ENCODE assay signal across 15 cellular contexts in genomic region chr20:51985753-51986152, GRCh38.
DNase-seq lines count a peak whose midpoint lies in the region; ATAC-seq and TF ChIP-seq lines count a peak whose summit lies in the region.
"Had no signal": no experiment of that assay in that cellular context is flagged by ENCODE, and none has a peak within 500 bp of the region (broad histone marks: within the 10 kb centered on the region; RNA-seq: fewer than 3 reads in every experiment).

No MANE protein-coding gene starts in this region.

- H4K20me1 ChIP-seq in H9 (ENCODE audit: control insufficient read depth, insufficient read depth, insufficient read length) = no peaks in the 10 kb centered on the region

- H3K27me3 ChIP-seq in H9 (ENCODE audit: insufficient read depth, low read length) = no peaks in the 10 kb centered on the region
- no peaks in the 10 kb centered on the region for H3K27me3 ChIP-seq in adipocyte (replicated peaks; ENCODE audit: control insufficient read depth, insufficient read depth, low read length)
- H3K27me3 ChIP-seq in BE2C = no peaks in the 10 kb centered on the region
- H3K27me3 ChIP-seq: neutrophil had no signal

- no peak overlapping the region for H2AFZ ChIP-seq in H9 (ENCODE audit: low read length)

- no peak overlapping the region for H3K27ac ChIP-seq in H9 (ENCODE audit: insufficient read length, low read depth, low read length)
- peak overlapping the region in 17 of 21 experiments; percentile 12 to 81 (median 61) for H3K27ac ChIP-seq in skin epidermis
- H3K27ac ChIP-seq: neutrophil had no signal

- peak; percentile 34 for DNase-seq in H9
- DNase-seq in adipocyte (ENCODE audit: low read depth) = no peak
- DNase-seq in fibroblast of villous mesenchyme (ENCODE audit: low read depth) = peak; percentile 16
- no peak for DNase-seq in activated CD4-positive, alpha-beta T cell treated with anti-CD3 and anti-CD28 coated beads, Interleukin-2, amount 10 ng/mL, durations not matched to agents 24 days and 14 days
- DNase-seq in BE2C = no peak
- no peak for DNase-seq in activated CD4-positive, alpha-beta T cell treated with anti-CD3 and anti-CD28 coated beads for 4 hours
- DNase-seq: activated naive CD4-positive, alpha-beta T cell treated with anti-CD3 and anti-CD28 coated beads, Interleukin-2, amount 10 ng/mL, durations not matched to agents 7 days and 5 days; effector CD4-positive, alpha-beta T cell; NK-92 treated with Interleukin-12 subunit alpha and Interleukin-12 subunit beta, amount 100 ng/mL, for 24 hours; SHP77 had no signal

- WGBS in H9 (ENCODE audit: extremely low coverage, insufficient read length, low lambda C conversion rate) = no CpG with 5 or more reads among the region's 11 CpGs

- no peaks in the 10 kb centered on the region for H3K23me2 ChIP-seq in H9 (ENCODE audit: insufficient read length, low read depth, low read length, poor library complexity, severe bottlenecking)

- H4K8ac ChIP-seq in H9 (replicated peaks; ENCODE audit: insufficient read length, low read depth, low read length) = no peak overlapping the region

- TF ChIP-seq CTCF in H9 (conservative IDR thresholded peaks at IDR 0.05) (no peak), fibroblast of villous mesenchyme (IDR thresholded peaks at IDR 0.05; ENCODE audit: insufficient read depth, low read depth, low read length) (no peak), BE2C (IDR thresholded peaks at IDR 0.05; ENCODE audit: low read depth, low read length) (no peak)

- no peak for ATAC-seq in GM21367 (IDR thresholded peaks at IDR 0.05; ENCODE audit: unreplicated experiment)

- no peaks in the 10 kb centered on the region for H3K27me3 Mint-ChIP-seq in H9 (ENCODE audit: low read depth)
- H3K27me3 Mint-ChIP-seq in activated CD4-positive, alpha-beta T cell treated with anti-CD3 and anti-CD28 coated beads, Interleukin-2, amount 10 ng/mL, durations not matched to agents 24 days and 14 days = no peaks in the 10 kb centered on the region
- H3K27me3 Mint-ChIP-seq: activated naive CD4-positive, alpha-beta T cell treated with anti-CD3 and anti-CD28 coated beads, Interleukin-2, amount 10 ng/mL, durations not matched to agents 7 days and 5 days had no signal

- H2BK12ac ChIP-seq in H9 (ENCODE audit: insufficient read length, low read depth, low read length) = no peak overlapping the region

- H3K9me3 Mint-ChIP-seq in H9 = no peaks in the 10 kb centered on the region
- no peaks in the 10 kb centered on the region for H3K9me3 Mint-ChIP-seq in activated CD4-positive, alpha-beta T cell treated with anti-CD3 and anti-CD28 coated beads, Interleukin-2, amount 10 ng/mL, durations not matched to agents 24 days and 14 days
- H3K9me3 Mint-ChIP-seq: activated naive CD4-positive, alpha-beta T cell treated with anti-CD3 and anti-CD28 coated beads, Interleukin-2, amount 10 ng/mL, durations not matched to agents 7 days and 5 days; T-helper 2 cell treated with Interferon-gamma antibody and Interleukin-4, amounts not matched to agents 5 μg/mL and 100 μg/mL, for 36 hours had no signal

- no peak overlapping the region for H2AK5ac ChIP-seq in H9 (ENCODE audit: insufficient read length, low read length)

- 0 out of 7 replicates have a peak, but pooled peaks cover 0 to 2% (median 0%) of the 10 kb centered on the region in 3 experiments for H3K36me3 Mint-ChIP-seq in H9 (ENCODE audit: insufficient read depth in 1 of 3, low read depth in 3 of 3)
- H3K36me3 Mint-ChIP-seq in activated CD4-positive, alpha-beta T cell treated with anti-CD3 and anti-CD28 coated beads, Interleukin-2, amount 10 ng/mL, durations not matched to agents 24 days and 14 days (ENCODE audit: low read depth) = no peaks in the 10 kb centered on the region
- H3K36me3 Mint-ChIP-seq: activated naive CD4-positive, alpha-beta T cell treated with anti-CD3 and anti-CD28 coated beads, Interleukin-2, amount 10 ng/mL, durations not matched to agents 7 days and 5 days had no signal

- H3K4me1 ChIP-seq in H9 (ENCODE audit: insufficient read depth, low read length) (no peaks in the 10 kb centered on the region), adipocyte (ENCODE audit: control insufficient read depth, insufficient read depth, low read length) (peaks cover 12% of the 10 kb centered on the region), BE2C (no peaks in the 10 kb centered on the region)

- peak overlapping the region; percentile 72 for H4K5ac ChIP-seq in H9 (ENCODE audit: insufficient read length, low read depth, low read length)

- no peak overlapping the region for H3K23ac ChIP-seq in H9 (ENCODE audit: insufficient read length, low read depth, low read length)

- H3K4ac ChIP-seq in H9 (ENCODE audit: low read depth, low read length) = no peak overlapping the region

- H3K4me3 Mint-ChIP-seq in H9 = no peak overlapping the region
- H3K4me3 Mint-ChIP-seq in activated CD4-positive, alpha-beta T cell treated with anti-CD3 and anti-CD28 coated beads, Interleukin-2, amount 10 ng/mL, durations not matched to agents 24 days and 14 days = no peak overlapping the region
- H3K4me3 Mint-ChIP-seq: activated naive CD4-positive, alpha-beta T cell treated with anti-CD3 and anti-CD28 coated beads, Interleukin-2, amount 10 ng/mL, durations not matched to agents 7 days and 5 days; T-helper 2 cell treated with Interferon-gamma antibody and Interleukin-4, amounts not matched to agents 5 μg/mL and 100 μg/mL, for 36 hours had no signal

- no peak overlapping the region for H2BK20ac ChIP-seq in H9 (ENCODE audit: low read depth, low read length, poor library complexity, severe bottlenecking)

- peaks cover 7 to 11% of the 10 kb centered on the region in 2 experiments for H3K4me1 Mint-ChIP-seq in H9
- H3K4me1 Mint-ChIP-seq in activated CD4-positive, alpha-beta T cell treated with anti-CD3 and anti-CD28 coated beads, Interleukin-2, amount 10 ng/mL, durations not matched to agents 24 days and 14 days = no peaks in the 10 kb centered on the region
- H3K4me1 Mint-ChIP-seq: activated naive CD4-positive, alpha-beta T cell treated with anti-CD3 and anti-CD28 coated beads, Interleukin-2, amount 10 ng/mL, durations not matched to agents 7 days and 5 days had no signal

- H3K14ac ChIP-seq in H9 (ENCODE audit: insufficient read depth, low read length) = no peak overlapping the region; the same call in 1 of the 2 replicates

- no peaks in the 10 kb centered on the region for H3K79me1 ChIP-seq in H9 (ENCODE audit: insufficient read depth, low read depth, low read length, poor library complexity, severe bottlenecking)

- H2BK15ac ChIP-seq in H9 (ENCODE audit: low read depth, low read length) = no peak overlapping the region

- H3K36me3 ChIP-seq in adipocyte (ENCODE audit: control insufficient read depth, insufficient read depth, low read length, severe bottlenecking) (no peaks in the 10 kb centered on the region), BE2C (no peaks in the 10 kb centered on the region)
- H3K36me3 ChIP-seq: neutrophil had no signal

- H3K9ac ChIP-seq in H9 (ENCODE audit: extremely low read depth, insufficient read length, low read length) (no peak overlapping the region), adipocyte (ENCODE audit: low read length) (peak overlapping the region; percentile 71)

- peak overlapping the region; percentile 46 for H3K4me3 ChIP-seq in adipocyte (ENCODE audit: low read length)
- no peak overlapping the region for H3K4me3 ChIP-seq in fibroblast of villous mesenchyme (ENCODE audit: low read depth, low read length)
- no peak overlapping the region for H3K4me3 ChIP-seq in skin epidermis
- H3K4me3 ChIP-seq in BE2C (ENCODE audit: low read depth, low read length) = no peak overlapping the region
- H3K4me3 ChIP-seq: lung had no signal

- H3K4me2 ChIP-seq in H9 (ENCODE audit: insufficient read depth, insufficient read length, low read length) = no peak overlapping the region

- H3K56ac ChIP-seq in H9 (ENCODE audit: insufficient read length, low read depth, low read length) = no peak overlapping the region

- H2BK120ac ChIP-seq in H9 (ENCODE audit: low read depth, low read length, poor library complexity, severe bottlenecking) = no peak overlapping the region

- no peaks in the 10 kb centered on the region for H3K79me2 ChIP-seq in H9 (ENCODE audit: insufficient read depth, low read length)

- H2BK5ac ChIP-seq in H9 (ENCODE audit: insufficient read length, low read length) = no peak overlapping the region

- intact Hi-C loops in activated CD4-positive, alpha-beta T cell treated with anti-CD3 and anti-CD28 coated beads, Interleukin-2, amount 10 ng/mL, durations not matched to agents 24 days and 14 days (cut with micrococcal nuclease) = no loop called here

- H4K91ac ChIP-seq in H9 (ENCODE audit: insufficient read length, low read depth, low read length) = no peak overlapping the region

- H3K18ac ChIP-seq in H9 (ENCODE audit: insufficient read length, low read depth, low read length) = peak overlapping the region; percentile 70

- H3T11ph ChIP-seq in H9 (ENCODE audit: low read length) = no peak overlapping the region

- H3K9me3 ChIP-seq in H9 (ENCODE audit: control insufficient read depth, low read depth, low read length) = no peaks in the 10 kb centered on the region
- no peaks in the 10 kb centered on the region for H3K9me3 ChIP-seq in adipocyte (ENCODE audit: control insufficient read depth, low read length)
- H3K9me3 ChIP-seq in BE2C = no peaks in the 10 kb centered on the region
- H3K9me3 ChIP-seq: neutrophil had no signal

- peak overlapping the region; percentile 55 to 89 (median 82); a peak in 6 of 7 replicates for H3K27ac Mint-ChIP-seq in H9
- no peak overlapping the region for H3K27ac Mint-ChIP-seq in activated CD4-positive, alpha-beta T cell treated with anti-CD3 and anti-CD28 coated beads, Interleukin-2, amount 10 ng/mL, durations not matched to agents 24 days and 14 days
- H3K27ac Mint-ChIP-seq: activated naive CD4-positive, alpha-beta T cell treated with anti-CD3 and anti-CD28 coated beads, Interleukin-2, amount 10 ng/mL, durations not matched to agents 7 days and 5 days; T-helper 2 cell treated with Interferon-gamma antibody and Interleukin-4, amounts not matched to agents 5 μg/mL and 100 μg/mL, for 36 hours had no signal

Comparison
In these comparisons a context has a peak if more than half of its experiments do, and no peak if none do; other contexts are left out.
1. DNase-seq: peak in H9 (single experiment) and fibroblast of villous mesenchyme (single experiment); none in adipocyte (single experiment), activated CD4-positive, alpha-beta T cell treated with anti-CD3 and anti-CD28 coated beads, Interleukin-2, amount 10 ng/mL, durations not matched to agents 24 days and 14 days (single experiment), BE2C (single experiment) and activated CD4-positive, alpha-beta T cell treated with anti-CD3 and anti-CD28 coated beads for 4 hours (0 of 2).